In the genomic region with DNA sequence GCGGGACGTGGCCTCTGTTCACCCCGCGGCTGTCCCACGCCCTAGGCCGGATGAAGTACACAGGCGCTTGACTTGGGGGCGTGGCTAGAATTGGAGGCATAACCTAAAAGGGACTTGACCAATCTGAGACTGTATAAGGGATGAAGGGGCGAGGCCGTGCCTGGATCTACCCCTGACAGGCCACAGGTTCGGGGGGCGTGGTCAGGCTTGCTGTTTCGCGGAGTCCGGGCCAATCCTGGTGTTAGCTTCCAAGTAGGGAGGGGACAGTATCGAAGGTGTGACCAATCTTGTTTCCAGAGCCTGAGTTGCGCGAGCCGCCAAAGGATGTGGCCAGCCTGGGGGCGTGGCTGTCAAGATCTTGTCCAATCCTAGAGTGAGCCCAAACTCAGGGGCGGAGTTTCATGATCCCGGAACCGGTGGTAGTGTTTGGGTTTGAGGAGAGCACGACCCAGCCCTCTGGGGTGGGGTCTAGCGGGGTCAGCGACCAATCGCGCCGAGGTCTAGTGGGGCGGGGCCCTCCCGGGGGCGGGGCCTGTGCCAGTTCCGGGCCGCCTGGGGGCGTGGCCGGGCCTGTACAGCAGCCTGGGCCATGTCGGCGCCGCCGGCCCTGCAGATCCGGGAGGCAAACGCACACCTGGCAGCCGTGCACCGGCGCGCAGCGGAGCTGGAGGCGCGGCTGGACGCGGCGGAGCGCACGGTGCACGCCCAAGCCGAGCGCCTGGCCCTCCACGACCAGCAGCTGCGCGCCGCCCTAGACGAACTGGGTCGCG, we compare ENCODE assay signal across 8 cellular contexts. TPM values are rescaled to one million over a fixed set of nuclear protein-coding genes. Genes with fewer than 3 reads are reported as not detected.
DNase-seq lines count a peak whose midpoint lies in the region; ATAC-seq and TF ChIP-seq lines count a peak whose summit lies in the region.

A gene with protein sequence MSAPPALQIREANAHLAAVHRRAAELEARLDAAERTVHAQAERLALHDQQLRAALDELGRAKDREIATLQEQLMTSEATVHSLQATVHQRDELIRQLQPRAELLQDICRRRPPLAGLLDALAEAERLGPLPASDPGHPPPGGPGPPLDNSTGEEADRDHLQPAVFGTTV (plus strand): TSS at position 571 of the 770 bp plus-strand sequence. CDS start 19 bp downstream, at position 590.

- H3K4me1 ChIP-seq in left ventricle myocardium inferior (peaks cover 47% of the 10 kb centered on the region), upper lobe of right lung (peaks cover 22% of the 10 kb centered on the region)

- DNase-seq in NCI-H146 treated with DMSO at 0.1 percent for 48 hours (lab: John Stamatoyannopoulos, UW; ENCODE audit: unreplicated experiment) (peak; percentile 98), T-helper 1 cell (peak; percentile 100), amygdala (lab: John Stamatoyannopoulos, UW) (peak; percentile 96 to 100 (median 99)), left ventricle myocardium inferior (peak; percentile 100), posterior vena cava (ENCODE audit: low spot score) (peak; percentile 100), upper lobe of right lung (peak; percentile 100)

- H3K27me3 ChIP-seq in left ventricle myocardium inferior (ENCODE audit: low read depth) (no peaks in the 10 kb centered on the region), upper lobe of right lung (no peaks in the 10 kb centered on the region)

- ATAC-seq in HG02884 (IDR thresholded peaks at IDR 0.05; ENCODE audit: unreplicated experiment) (peak; percentile 82), upper lobe of right lung (peak; percentile 88)

- H3K4me3 ChIP-seq in left ventricle myocardium inferior (peak within 1 kb of the TSS; percentile 80), upper lobe of right lung (peak within 1 kb of the TSS; percentile 94)

- H3K36me3 ChIP-seq in left ventricle myocardium inferior (peaks cover 17% of the 10 kb centered on the region), upper lobe of right lung (peaks cover 6% of the 10 kb centered on the region)

- no peak for TF ChIP-seq CTCF in left ventricle myocardium inferior (IDR thresholded peaks at IDR 0.05; ENCODE audit: borderline replicate concordance)
- TF ChIP-seq CTCF in upper lobe of right lung (IDR thresholded peaks at IDR 0.05) = no peak

- intact Hi-C loops in left ventricle myocardium inferior (cut with micrococcal nuclease) (no loop called here), posterior vena cava (cut with DNase I) (no loop called here), upper lobe of right lung (cut with DNase I) (no loop called here)

- H3K9me3 ChIP-seq in left ventricle myocardium inferior (replicated peaks) (no peaks in the 10 kb centered on the region), upper lobe of right lung (no peaks in the 10 kb centered on the region)

- H3K27ac ChIP-seq in left ventricle myocardium inferior (replicated peaks) (peak within 1 kb of the TSS; percentile 97), upper lobe of right lung (peak within 1 kb of the TSS; percentile 90)

- peak; percentile 71 for TF ChIP-seq POLR2A in GM15510 (IDR thresholded peaks at IDR 0.05; ENCODE audit: borderline replicate concordance, extremely low read depth, insufficient read length)

RNA-seq across cellular contexts. Expression of the gene that starts here (rescaled TPM):
- 2.5 TPM for total RNA-seq in left ventricle myocardium inferior
- 1 to 10 TPM; 2.4 to 5.0 TPM for total RNA-seq in posterior vena cava
- 6.8 TPM for total RNA-seq in upper lobe of right lung

Comparison
In these comparisons a context has a peak if more than half of its experiments do, and no peak if none do; other contexts are left out.
1. Peak in every context shown above with its lines: DNase-seq, ATAC-seq, H3K4me3 ChIP-seq and H3K27ac ChIP-seq.